ENCODE assay signal across 2 cellular contexts in genomic region chr18:5944448-5944847, GRCh38.
TF ChIP-seq lines count a peak whose summit lies in the region.

No MANE protein-coding gene starts in this region.

TF ChIP-seq in HepG2, 621 proteins besides CTCF, POLR2A, EP300 and RAD21:
- TF ChIP-seq ARNTL (CRISPR knock-in tag; IDR thresholded peaks at IDR 0.05) (no peak), CEBPB (IDR thresholded peaks at IDR 0.05; ENCODE audit: borderline replicate concordance, low read depth, low read length) (peak; percentile 8; the same call in 1 of the 2 replicates)

TF ChIP-seq in K562, 482 proteins besides CTCF, POLR2A, EP300 and RAD21:
- no peak for TF ChIP-seq NFE2L1 (tag; IDR thresholded peaks at IDR 0.05; ENCODE audit: borderline replicate concordance, low read depth)
- TF ChIP-seq CEBPB (tag; IDR thresholded peaks at IDR 0.05) = 0 out of 2 replicates have a peak, but pooled peaks have one; percentile 7
- TF ChIP-seq CEBPG (CRISPR knock-in tag; IDR thresholded peaks at IDR 0.05) = no peak
- TF ChIP-seq CEBPG (tag; conservative IDR thresholded peaks at IDR 0.05 in 1 of 2, IDR thresholded peaks at IDR 0.05 in 1 of 2) = peak in 1 of 2 experiments; percentile 81; a peak in 2 of 4 replicates
